20 cellular contexts compared by ENCODE assay signal in the genomic region with DNA sequence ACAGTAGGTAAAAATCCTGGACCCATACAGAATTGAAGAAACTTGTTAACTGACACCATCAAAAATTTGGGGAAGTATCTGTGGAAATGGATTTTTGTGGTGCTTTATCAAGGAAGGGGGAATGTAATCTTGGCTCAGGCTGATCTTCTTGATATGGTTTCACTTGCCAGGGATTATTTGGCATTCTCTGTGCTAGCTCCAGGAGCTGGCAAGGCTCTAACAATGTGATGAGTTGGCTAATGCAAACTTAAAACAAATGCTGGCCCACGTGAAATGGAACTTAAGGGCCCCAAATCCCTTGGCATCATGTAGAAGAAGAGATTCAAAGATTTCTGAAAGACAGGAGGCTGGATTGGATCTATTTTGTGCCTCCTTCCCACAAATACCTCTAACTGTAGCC. TPM values are rescaled to one million over a fixed set of nuclear protein-coding genes. Genes with fewer than 3 reads are reported as not detected.
A peak's percentile ranks its signal among the peaks of the same experiment; 100 is the strongest.
DNase-seq lines count a peak whose midpoint lies in the region; ATAC-seq, FAIRE-seq and TF ChIP-seq lines count a peak whose summit lies in the region.
"Had no signal": no experiment of that assay in that cellular context is flagged by ENCODE, and none has a peak within 500 bp of the region (broad histone marks: within the 10 kb centered on the region; RNA-seq: fewer than 3 reads in every experiment).

No MANE protein-coding gene starts in this region.

- H3K9me2 ChIP-seq in GM23338 (ENCODE audit: insufficient read depth): no peaks in the 10 kb centered on the region

- peak overlapping the region; percentile 73 for H3K27ac ChIP-seq in ACC112 (ENCODE audit: low read depth, low read length)
- H3K27ac ChIP-seq in GM23338 (ENCODE audit: low read depth): no peak overlapping the region
- peak overlapping the region; percentile 16 for H3K27ac ChIP-seq in astrocyte (ENCODE audit: low read depth, low read length)

- H3F3A ChIP-seq in GM23338 (replicated peaks; ENCODE audit: low read depth): no peaks in the 10 kb centered on the region

- H3K9me3 ChIP-seq in astrocyte (ENCODE audit: insufficient read depth, low read depth, low read length): no peaks in the 10 kb centered on the region

- H3K9me3 Mint-ChIP-seq in GM23338: no peaks in the 10 kb centered on the region
- H3K9me3 Mint-ChIP-seq in astrocyte (ENCODE audit: unreplicated experiment): peaks cover 5% of the 10 kb centered on the region
- no peaks in the 10 kb centered on the region for H3K9me3 Mint-ChIP-seq in glutamatergic neuron (ENCODE audit: unreplicated experiment)

- H3K4me3 Mint-ChIP-seq in GM23338 (no peak overlapping the region), astrocyte (ENCODE audit: unreplicated experiment) (no peak overlapping the region), glutamatergic neuron (ENCODE audit: unreplicated experiment) (no peak overlapping the region)
- H3K4me3 Mint-ChIP-seq: activated CD8-positive, alpha-beta memory T cell treated with anti-CD3 and anti-CD28 coated beads, Interleukin-2, amount 10 ng/mL, durations not matched to agents 7 days and 5 days; mesothelial cell of epicardium had no signal

- peaks cover 3% of the 10 kb centered on the region for H3K36me3 Mint-ChIP-seq in GM23338 (ENCODE audit: low read depth)
- H3K36me3 Mint-ChIP-seq in astrocyte (ENCODE audit: low read depth, unreplicated experiment): peaks cover 17% of the 10 kb centered on the region
- no peaks in the 10 kb centered on the region for H3K36me3 Mint-ChIP-seq in glutamatergic neuron (ENCODE audit: unreplicated experiment)

- FAIRE-seq in astrocyte (lab: Jason Lieb, UNC) (no peak), HTR-8/SVneo (lab: Jason Lieb, UNC) (no peak)
- FAIRE-seq: D721Med had no signal

- no peaks in the 10 kb centered on the region for H3K27me3 ChIP-seq in ACC112 (ENCODE audit: insufficient read depth, low read length)
- no peaks in the 10 kb centered on the region for H3K27me3 ChIP-seq in GM23338 (ENCODE audit: insufficient read depth)
- H3K27me3 ChIP-seq in astrocyte (ENCODE audit: insufficient read depth, low read length): no peaks in the 10 kb centered on the region

- no peaks in the 10 kb centered on the region for H4K20me1 ChIP-seq in GM23338 (replicated peaks; ENCODE audit: insufficient read depth)
- no peaks in the 10 kb centered on the region for H4K20me1 ChIP-seq in astrocyte (ENCODE audit: insufficient read depth, low read length)

- no peak overlapping the region for H3K4me3 ChIP-seq in ACC112 (ENCODE audit: low read depth, low read length)
- H3K4me3 ChIP-seq in GM23338: no peak overlapping the region
- no peak overlapping the region for H3K4me3 ChIP-seq in astrocyte (ENCODE audit: insufficient read depth, low read depth, low read length)

- no peak for ATAC-seq in GM23338
- ATAC-seq in GM18868 (IDR thresholded peaks at IDR 0.05; ENCODE audit: unreplicated experiment): no peak
- ATAC-seq in HG02938 (IDR thresholded peaks at IDR 0.05; ENCODE audit: unreplicated experiment): no peak
- ATAC-seq: activated CD4-positive, CD25-positive, alpha-beta regulatory T cell treated with anti-CD3 and anti-CD28 coated beads, Interleukin-2, amount 50 U/mL, for 24 hours; activated CD8-positive, alpha-beta memory T cell treated with anti-CD3 and anti-CD28 coated beads, Interleukin-2, amount 10 ng/mL, durations not matched to agents 7 days and 5 days had no signal

- H3K79me2 ChIP-seq in ACC112 (ENCODE audit: control insufficient read depth, insufficient read depth, low read length, unreplicated experiment) (no peaks in the 10 kb centered on the region), GM23338 (replicated peaks; ENCODE audit: insufficient read depth) (no peaks in the 10 kb centered on the region), astrocyte (ENCODE audit: insufficient read depth, low read length) (no peaks in the 10 kb centered on the region)

- DNase-seq in GM23338 (ENCODE audit: low spot score) (no peak), astrocyte (ENCODE audit: low read depth) (peak; percentile 58), inferior parietal cortex (ENCODE audit: extremely low spot score) (peak; percentile 32), HTR-8/SVneo (ENCODE audit: insufficient read length, low spot score) (no peak), glutamatergic neuron (no peak)
- DNase-seq: activated CD8-positive, alpha-beta memory T cell treated with anti-CD3 and anti-CD28 coated beads, Interleukin-2, amount 10 ng/mL, durations not matched to agents 7 days and 5 days; activated naive CD4-positive, alpha-beta T cell treated with anti-CD3 and anti-CD28 coated beads, Interleukin-2, amount 50 U/mL, for 16 hours; NCI-H1417; NCI-H2227 treated with DMSO at 0.1 percent for 48 hours; nucleus accumbens; SHP77; T-helper 2 cell had no signal

- H3K4me2 ChIP-seq in GM23338 (no peak overlapping the region), astrocyte (ENCODE audit: low read length) (peak overlapping the region; percentile 39)

- H3K27ac Mint-ChIP-seq in GM23338 (0 out of 2 replicates have a peak overlapping the region, but pooled peaks have one; percentile 48), astrocyte (ENCODE audit: unreplicated experiment) (no peak overlapping the region), glutamatergic neuron (ENCODE audit: unreplicated experiment) (no peak overlapping the region)
- H3K27ac Mint-ChIP-seq: activated CD8-positive, alpha-beta memory T cell treated with anti-CD3 and anti-CD28 coated beads, Interleukin-2, amount 10 ng/mL, durations not matched to agents 7 days and 5 days; mesothelial cell of epicardium had no signal

- no peak overlapping the region for H2AFZ ChIP-seq in ACC112 (ENCODE audit: low read length, unreplicated experiment)
- no peak overlapping the region for H2AFZ ChIP-seq in GM23338
- H2AFZ ChIP-seq in astrocyte (ENCODE audit: low read depth, low read length): no peak overlapping the region

- H3K4me1 ChIP-seq in ACC112 (ENCODE audit: control insufficient read depth, insufficient read depth, low read length, unreplicated experiment) (peaks cover 16% of the 10 kb centered on the region), GM23338 (ENCODE audit: insufficient read depth) (peaks cover 6% of the 10 kb centered on the region; the same call in 1 of the 2 replicates), astrocyte (ENCODE audit: insufficient read depth, low read length) (peaks cover 5% of the 10 kb centered on the region)

- H3K36me3 ChIP-seq in ACC112 (ENCODE audit: insufficient read depth, low read length) (no peaks in the 10 kb centered on the region), GM23338 (ENCODE audit: insufficient read depth) (no peaks in the 10 kb centered on the region; the same call in 1 of the 2 replicates), astrocyte (ENCODE audit: insufficient read depth, low read length) (no peaks in the 10 kb centered on the region)

- TF ChIP-seq CTCF in GM23338 (conservative IDR thresholded peaks at IDR 0.05; ENCODE audit: low read depth in 2 of 2) (no peak), astrocyte (IDR thresholded peaks at IDR 0.05; ENCODE audit: insufficient read depth, low read depth, low read length) (no peak), glutamatergic neuron (IDR thresholded peaks at IDR 0.05; ENCODE audit: partially characterized antibody, unreplicated experiment) (no peak)

- H3K4me1 Mint-ChIP-seq in GM23338 (peaks cover 14% of the 10 kb centered on the region), astrocyte (ENCODE audit: low read depth, unreplicated experiment) (peaks cover 17% of the 10 kb centered on the region), glutamatergic neuron (ENCODE audit: low read depth, unreplicated experiment) (peaks cover 7% of the 10 kb centered on the region)

- H3K9ac ChIP-seq in astrocyte (ENCODE audit: low read length): no peak overlapping the region

- peaks cover under 1% of the 10 kb centered on the region for H3K27me3 Mint-ChIP-seq in GM23338 (ENCODE audit: insufficient read depth, low read depth, poor library complexity)
- H3K27me3 Mint-ChIP-seq in astrocyte (ENCODE audit: low read depth, unreplicated experiment): no peaks in the 10 kb centered on the region
- H3K27me3 Mint-ChIP-seq in glutamatergic neuron (ENCODE audit: unreplicated experiment): no peaks in the 10 kb centered on the region
- H3K27me3 Mint-ChIP-seq: activated CD8-positive, alpha-beta memory T cell treated with anti-CD3 and anti-CD28 coated beads, Interleukin-2, amount 10 ng/mL, durations not matched to agents 7 days and 5 days had no signal

TF ChIP-seq in GM23338, 12 proteins besides CTCF, POLR2A, EP300 and RAD21 (continues in another document):
- TF ChIP-seq CREB1 (CRISPR knock-in tag; IDR thresholded peaks at IDR 0.05; ENCODE audit: low read depth): no peak
- no peak for TF ChIP-seq NANOG (IDR thresholded peaks at IDR 0.05; ENCODE audit: borderline replicate concordance)

RNA-seq across cellular contexts. Expression of gene KCNS1, which starts 13.1 kb away (rescaled TPM):
- 0.97 and 3.2 TPM in 2 replicates for total RNA-seq in GM23338 (2014; rRNA removed; shearing (Covaris generic))
- 0.30 and 0.37 TPM in 2 replicates for polyA plus RNA-seq in GM23338 (2016; fragmentation: Nextera tagmentation; extraction: Ambion mirVana)
- 2.2 and 2.3 TPM in 2 replicates for total RNA-seq in astrocyte
- not detected for total RNA-seq in glutamatergic neuron (ENCODE audit: unreplicated experiment)
- total RNA-seq: mesothelial cell of epicardium had no signal

RNA-seq across cellular contexts. Expression of gene WFDC5, which starts 27.2 kb away (rescaled TPM):
- not detected in 2 replicates for total RNA-seq in GM23338 (2014; rRNA removed; shearing (Covaris generic))
- polyA plus RNA-seq in GM23338 (2016; fragmentation: Nextera tagmentation; extraction: Ambion mirVana): not detected in 2 replicates
- total RNA-seq in astrocyte: not detected in 2 replicates
- total RNA-seq in glutamatergic neuron (ENCODE audit: unreplicated experiment): not detected
- total RNA-seq: activated CD8-positive, alpha-beta memory T cell treated with anti-CD3 and anti-CD28 coated beads, Interleukin-2, amount 10 ng/mL, durations not matched to agents 7 days and 5 days; mesothelial cell of epicardium; skeletal muscle tissue had no signal

RNA-seq across cellular contexts. Expression of gene WFDC12, which starts 36.5 kb away (rescaled TPM):
- not detected in 2 replicates for total RNA-seq in GM23338 (2014; rRNA removed; shearing (Covaris generic))
- polyA plus RNA-seq in GM23338 (2016; fragmentation: Nextera tagmentation; extraction: Ambion mirVana): not detected in 2 replicates
- total RNA-seq in astrocyte (not detected in 2 replicates), glutamatergic neuron (ENCODE audit: unreplicated experiment) (not detected)
- total RNA-seq: activated CD8-positive, alpha-beta memory T cell treated with anti-CD3 and anti-CD28 coated beads, Interleukin-2, amount 10 ng/mL, durations not matched to agents 7 days and 5 days; mesothelial cell of epicardium; skeletal muscle tissue; ureter had no signal

Comparison
In these comparisons a context has a peak if more than half of its experiments do, and no peak if none do; other contexts are left out.
1. DNase-seq: peak in astrocyte (single experiment) and inferior parietal cortex (single experiment); none in GM23338 (single experiment), HTR-8/SVneo (single experiment) and glutamatergic neuron (single experiment).